ENCODE assay signal across 13 cellular contexts in the genomic region with DNA sequence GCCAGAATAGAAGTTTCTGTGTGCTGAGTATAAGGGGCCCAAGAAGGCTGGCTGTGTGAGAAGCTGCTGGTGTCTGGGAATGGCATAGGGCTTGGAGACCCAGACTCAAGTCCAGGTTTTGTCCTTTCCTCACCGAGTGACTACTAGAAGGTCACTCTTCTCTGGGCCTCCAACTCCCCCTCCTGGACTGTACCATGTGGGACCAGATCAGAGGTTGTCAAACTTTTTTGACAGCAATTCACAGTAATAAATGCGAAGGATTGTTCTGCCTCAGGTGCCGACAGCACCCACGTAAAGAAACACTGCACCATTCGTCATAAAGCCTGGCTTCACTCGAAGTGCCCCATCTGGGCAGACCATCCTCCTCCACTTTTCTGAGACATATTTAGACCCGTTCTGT. TPM values are rescaled to one million over a fixed set of nuclear protein-coding genes. Genes with fewer than 3 reads are reported as not detected.
"Had no signal": no experiment of that assay in that cellular context is flagged by ENCODE, and none has a peak within 500 bp of the region (broad histone marks: within the 10 kb centered on the region; RNA-seq: fewer than 3 reads in every experiment).

No MANE protein-coding gene starts in this region.

- H3K36me3 Mint-ChIP-seq: naive thymus-derived CD8-positive, alpha-beta T cell had no signal

- DNase-seq: activated CD8-positive, alpha-beta memory T cell treated with anti-CD3 and anti-CD28 coated beads, Interleukin-2, amount 50 U/mL, for 48 hours; activated CD8-positive, alpha-beta T cell treated with anti-CD3 and anti-CD28 coated beads, Interleukin-2, amount 10 ng/mL, durations not matched to agents 7 days and 5 days; hypothalamus; left cardiac atrium; naive thymus-derived CD8-positive, alpha-beta T cell; sigmoid colon; stimulated activated CD4-positive, alpha-beta T cell treated with anti-CD3 and anti-CD28 coated beads, Interleukin-4, amount 100 ng/mL, for 24 hours; stomach; thyroid gland; uterus had no signal

- H3K27me3 ChIP-seq: thyroid gland, uterus had no signal

- H3K36me3 ChIP-seq: sigmoid colon, stomach, thyroid gland, uterus had no signal

- H3K4me3 Mint-ChIP-seq: activated CD8-positive, alpha-beta T cell treated with anti-CD3 and anti-CD28 coated beads, Interleukin-2, amount 10 ng/mL, durations not matched to agents 7 days and 5 days; activated naive CD4-positive, alpha-beta T cell treated with anti-CD3 and anti-CD28 coated beads for 36 hours; naive thymus-derived CD8-positive, alpha-beta T cell had no signal

- H3K27ac Mint-ChIP-seq: activated CD8-positive, alpha-beta T cell treated with anti-CD3 and anti-CD28 coated beads, Interleukin-2, amount 10 ng/mL, durations not matched to agents 7 days and 5 days; activated naive CD4-positive, alpha-beta T cell treated with anti-CD3 and anti-CD28 coated beads for 36 hours; naive thymus-derived CD8-positive, alpha-beta T cell had no signal

- ATAC-seq: left cardiac atrium; naive thymus-derived CD8-positive, alpha-beta T cell had no signal

- H3K4me1 ChIP-seq: sigmoid colon, uterus had no signal

- H3K27ac ChIP-seq: sigmoid colon, stomach, thyroid gland, uterus had no signal

- H3K4me3 ChIP-seq: sigmoid colon, stomach, thyroid gland, uterus had no signal

- H3K9me3 ChIP-seq: sigmoid colon, stomach, thyroid gland, uterus had no signal

- H3K9me3 Mint-ChIP-seq: activated naive CD4-positive, alpha-beta T cell treated with anti-CD3 and anti-CD28 coated beads for 36 hours; naive thymus-derived CD8-positive, alpha-beta T cell had no signal

RNA-seq across cellular contexts. Expression of gene PKP1, which starts 29.0 kb away (rescaled TPM):
- total RNA-seq: activated CD8-positive, alpha-beta T cell treated with anti-CD3 and anti-CD28 coated beads, Interleukin-2, amount 10 ng/mL, durations not matched to agents 7 days and 5 days; activated naive CD4-positive, alpha-beta T cell treated with anti-CD3 and anti-CD28 coated beads for 36 hours; lung microvascular endothelial cell; mononuclear cell; naive thymus-derived CD8-positive, alpha-beta T cell had no signal
- polyA plus RNA-seq: naive thymus-derived CD8-positive, alpha-beta T cell had no signal
